34 cellular contexts compared by ENCODE assay signal in genomic region chr22:19782533-19782932, GRCh38. TPM values are rescaled to one million over a fixed set of nuclear protein-coding genes. Genes with fewer than 3 reads are reported as not detected.
"Had no signal": no experiment of that assay in that cellular context is flagged by ENCODE, and none has a peak within 500 bp of the region (broad histone marks: within the 10 kb centered on the region; RNA-seq: fewer than 3 reads in every experiment).

No MANE protein-coding gene starts in this region.

- H3K36me3 Mint-ChIP-seq: activated naive CD4-positive, alpha-beta T cell treated with anti-CD3 and anti-CD28 coated beads, Interleukin-2, amount 50 U/mL, for 24 hours had no signal

- FAIRE-seq: colon had no signal

- ATAC-seq: activated naive CD8-positive, alpha-beta T cell treated with anti-CD3 and anti-CD28 coated beads, Interleukin-2, amount 50 U/mL, for 24 hours; activated T-cell treated with anti-CD3 and anti-CD28 coated beads, Interleukin-2, amount 50 U/mL, for 72 hours; body of pancreas; effector memory CD8-positive, alpha-beta T cell; foreskin keratinocyte; gastrocnemius medialis; heart right ventricle; T-helper 17 cell had no signal

- H3K9me3 ChIP-seq: adrenal gland, body of pancreas had no signal

- DNase-seq: activated CD4-positive, alpha-beta memory T cell treated with anti-CD3 and anti-CD28 coated beads, Interleukin-2, amount 10 ng/mL, durations not matched to agents 7 days and 5 days; activated CD4-positive, alpha-beta T cell treated with anti-CD3 and anti-CD28 coated beads for 1 hour; activated CD4-positive, alpha-beta T cell treated with anti-CD3 and anti-CD28 coated beads for 4 hours; activated CD4-positive, alpha-beta T cell treated with anti-CD3 and anti-CD28 coated beads, Interleukin-2, amount 10 ng/mL, durations not matched to agents 7 days and 5 days; activated CD4-positive, alpha-beta T cell treated with anti-CD3 and anti-CD28 coated beads, Interleukin-2, amount 50 U/mL, for 4 hours; activated CD8-positive, alpha-beta memory T cell treated with anti-CD3 and anti-CD28 coated beads, Interleukin-2, amount 50 U/mL, for 48 hours; activated gamma-delta T cell; activated naive CD4-positive, alpha-beta T cell treated with Interleukin-2 at 50 U/mL for 16 hours; activated naive CD8-positive, alpha-beta T cell treated with anti-CD3 and anti-CD28 coated beads for 36 hours; activated naive CD8-positive, alpha-beta T cell treated with anti-CD3 and anti-CD28 coated beads, Interleukin-2, amount 50 U/mL, for 24 hours; activated T-cell treated with anti-CD3 and anti-CD28 coated beads for 4 hours; activated T-cell treated with anti-CD3 and anti-CD28 coated beads, Interleukin-2, amount 50 U/mL, for 24 hours; activated T-cell treated with anti-CD3 and anti-CD28 coated beads, Interleukin-2, amount 50 U/mL, for 72 hours; adrenal gland; amygdala; caudate nucleus; cortex of kidney; dermis blood vessel endothelial cell; effector CD4-positive, alpha-beta T cell; effector memory CD8-positive, alpha-beta T cell; erythroblast; foreskin keratinocyte; gastrocnemius medialis; glutamatergic neuron; heart right ventricle; T-helper 1 cell; T-helper 17 cell; T1000 had no signal

- H3K4me1 Mint-ChIP-seq: activated CD4-positive, alpha-beta memory T cell treated with anti-CD3 and anti-CD28 coated beads, Interleukin-2, amount 10 ng/mL, durations not matched to agents 7 days and 5 days; T-helper 17 cell had no signal

- H3K9me3 Mint-ChIP-seq: activated CD4-positive, alpha-beta memory T cell treated with anti-CD3 and anti-CD28 coated beads, Interleukin-2, amount 10 ng/mL, durations not matched to agents 7 days and 5 days; activated CD4-positive, alpha-beta T cell treated with anti-CD3 and anti-CD28 coated beads, Interleukin-2, amount 10 ng/mL, durations not matched to agents 7 days and 5 days; activated naive CD4-positive, alpha-beta T cell treated with anti-CD3 and anti-CD28 coated beads, Interleukin-2, amount 50 U/mL, for 24 hours; activated naive CD8-positive, alpha-beta T cell treated with anti-CD3 and anti-CD28 coated beads for 36 hours; activated naive CD8-positive, alpha-beta T cell treated with anti-CD3 and anti-CD28 coated beads, Interleukin-2, amount 50 U/mL, for 24 hours; activated T-cell treated with anti-CD3 and anti-CD28 coated beads, Interleukin-2, amount 50 U/mL, for 24 hours; activated T-cell treated with anti-CD3 and anti-CD28 coated beads, Interleukin-2, amount 50 U/mL, for 72 hours; effector memory CD8-positive, alpha-beta T cell; T-helper 2 cell treated with Interferon-gamma antibody and Interleukin-4, amounts not matched to agents 5 μg/mL and 100 μg/mL, for 36 hours had no signal

- H3K27me3 ChIP-seq: foreskin keratinocyte had no signal

- H3K27ac Mint-ChIP-seq: activated CD4-positive, alpha-beta memory T cell treated with anti-CD3 and anti-CD28 coated beads, Interleukin-2, amount 10 ng/mL, durations not matched to agents 7 days and 5 days; activated CD4-positive, alpha-beta T cell treated with anti-CD3 and anti-CD28 coated beads, Interleukin-2, amount 10 ng/mL, durations not matched to agents 7 days and 5 days; activated naive CD4-positive, alpha-beta T cell treated with anti-CD3 and anti-CD28 coated beads, Interleukin-2, amount 50 U/mL, for 24 hours; activated naive CD8-positive, alpha-beta T cell treated with anti-CD3 and anti-CD28 coated beads for 36 hours; activated naive CD8-positive, alpha-beta T cell treated with anti-CD3 and anti-CD28 coated beads, Interleukin-2, amount 50 U/mL, for 24 hours; activated T-cell treated with anti-CD3 and anti-CD28 coated beads, Interleukin-2, amount 50 U/mL, for 24 hours; activated T-cell treated with anti-CD3 and anti-CD28 coated beads, Interleukin-2, amount 50 U/mL, for 72 hours; effector memory CD8-positive, alpha-beta T cell; T-helper 17 cell; T-helper 2 cell treated with Interferon-gamma antibody and Interleukin-4, amounts not matched to agents 5 μg/mL and 100 μg/mL, for 36 hours had no signal

- H3K4me3 ChIP-seq: adrenal gland, body of pancreas, esophagus muscularis mucosa, gastrocnemius medialis, heart right ventricle had no signal

- H3K27ac ChIP-seq: adrenal gland, body of pancreas, esophagus muscularis mucosa, foreskin keratinocyte, gastrocnemius medialis, heart right ventricle had no signal

- H3K36me3 ChIP-seq: adrenal gland, gastrocnemius medialis had no signal

- H3K4me3 Mint-ChIP-seq: activated CD4-positive, alpha-beta memory T cell treated with anti-CD3 and anti-CD28 coated beads, Interleukin-2, amount 10 ng/mL, durations not matched to agents 7 days and 5 days; activated CD4-positive, alpha-beta T cell treated with anti-CD3 and anti-CD28 coated beads, Interleukin-2, amount 10 ng/mL, durations not matched to agents 7 days and 5 days; activated naive CD4-positive, alpha-beta T cell treated with anti-CD3 and anti-CD28 coated beads, Interleukin-2, amount 50 U/mL, for 24 hours; activated naive CD8-positive, alpha-beta T cell treated with anti-CD3 and anti-CD28 coated beads for 36 hours; activated naive CD8-positive, alpha-beta T cell treated with anti-CD3 and anti-CD28 coated beads, Interleukin-2, amount 50 U/mL, for 24 hours; activated T-cell treated with anti-CD3 and anti-CD28 coated beads, Interleukin-2, amount 50 U/mL, for 24 hours; activated T-cell treated with anti-CD3 and anti-CD28 coated beads, Interleukin-2, amount 50 U/mL, for 72 hours; effector memory CD8-positive, alpha-beta T cell; T-helper 17 cell; T-helper 2 cell treated with Interferon-gamma antibody and Interleukin-4, amounts not matched to agents 5 μg/mL and 100 μg/mL, for 36 hours had no signal

- H3K4me1 ChIP-seq: adrenal gland, body of pancreas, foreskin keratinocyte, gastrocnemius medialis had no signal

RNA-seq across cellular contexts. Expression of gene TBX1, which starts 22.0 kb away (rescaled TPM):
- total RNA-seq: activated CD4-positive, alpha-beta memory T cell treated with anti-CD3 and anti-CD28 coated beads, Interleukin-2, amount 10 ng/mL, durations not matched to agents 7 days and 5 days; activated CD4-positive, alpha-beta T cell treated with anti-CD3 and anti-CD28 coated beads, Interleukin-2, amount 10 ng/mL, durations not matched to agents 7 days and 5 days; activated naive CD8-positive, alpha-beta T cell treated with anti-CD3 and anti-CD28 coated beads for 36 hours; chondrocyte; T-helper 17 cell had no signal

RNA-seq across cellular contexts. Expression of gene GP1BB, which starts 59.2 kb away (rescaled TPM):
- total RNA-seq: activated CD4-positive, alpha-beta memory T cell treated with anti-CD3 and anti-CD28 coated beads, Interleukin-2, amount 10 ng/mL, durations not matched to agents 7 days and 5 days; activated CD4-positive, alpha-beta T cell treated with anti-CD3 and anti-CD28 coated beads, Interleukin-2, amount 10 ng/mL, durations not matched to agents 7 days and 5 days; activated naive CD8-positive, alpha-beta T cell treated with anti-CD3 and anti-CD28 coated beads for 36 hours had no signal
